1 cellular context compared by ENCODE assay signal in genomic region chr18:21600526-21601410, GRCh38.
TF ChIP-seq lines count a peak whose summit lies in the region.

Gene ESCO1, minus strand, starts transcription at chr18:21600704. Its CDS starts 25,861 bp downstream, at chr18:21574843.

TF ChIP-seq in HepG2, 621 proteins besides CTCF, POLR2A, EP300 and RAD21 (continued from another document):
- TF ChIP-seq CENPBD1 (CRISPR knock-in tag; IDR thresholded peaks at IDR 0.05; ENCODE audit: borderline replicate concordance, low read depth), result no peak
- no peak for TF ChIP-seq NCOA5 (CRISPR knock-in tag; IDR thresholded peaks at IDR 0.05)
- peak; percentile 92; the same call in 1 of the 2 replicates for TF ChIP-seq ZNF224 (CRISPR knock-in tag; IDR thresholded peaks at IDR 0.05)
- TF ChIP-seq ZNF724P (CRISPR knock-in tag; IDR thresholded peaks at IDR 0.05; ENCODE audit: borderline replicate concordance), result peak; percentile 93; the same call in 1 of the 2 replicates
- TF ChIP-seq CBX5 (CRISPR knock-in tag; IDR thresholded peaks at IDR 0.05; ENCODE audit: borderline replicate concordance), result peak; percentile 88; the same call in 1 of the 2 replicates
- no peak for TF ChIP-seq U2AF1 (optimal IDR thresholded peaks at IDR 0.05; ENCODE audit: low read depth, low read length)
- TF ChIP-seq JUND (CRISPR knock-in tag; IDR thresholded peaks at IDR 0.05), result 0 out of 2 replicates have a peak, but pooled peaks have one; percentile 25
- TF ChIP-seq PHF20 (CRISPR knock-in tag; IDR thresholded peaks at IDR 0.05), result peak; percentile 81
- TF ChIP-seq MYPOP (CRISPR knock-in tag; IDR thresholded peaks at IDR 0.05), result peak; percentile 99
- TF ChIP-seq HOMEZ (CRISPR knock-in tag; IDR thresholded peaks at IDR 0.05; ENCODE audit: low read depth), result peak; percentile 83
- peak; percentile 93 for TF ChIP-seq CBFB (CRISPR knock-in tag; IDR thresholded peaks at IDR 0.05)
- TF ChIP-seq DPF2 (CRISPR knock-in tag; IDR thresholded peaks at IDR 0.05; ENCODE audit: borderline replicate concordance, low read depth), result no peak
- TF ChIP-seq ZBTB42 (CRISPR knock-in tag; IDR thresholded peaks at IDR 0.05), result peak; percentile 41; the same call in 1 of the 2 replicates
- TF ChIP-seq PBX3 (CRISPR knock-in tag; IDR thresholded peaks at IDR 0.05; ENCODE audit: borderline replicate concordance), result no peak
- no peak for TF ChIP-seq NFYB (CRISPR knock-in tag; IDR thresholded peaks at IDR 0.05)
- no peak for TF ChIP-seq ZUFSP (CRISPR knock-in tag; IDR thresholded peaks at IDR 0.05; ENCODE audit: borderline replicate concordance)
- TF ChIP-seq TSC22D2 (CRISPR knock-in tag; IDR thresholded peaks at IDR 0.05; ENCODE audit: borderline replicate concordance), result peak; percentile 80
- no peak for TF ChIP-seq ZFAT (CRISPR knock-in tag; conservative IDR thresholded peaks at IDR 0.05)
- peak; percentile 86 for TF ChIP-seq GATAD2A (CRISPR knock-in tag; IDR thresholded peaks at IDR 0.05)
- TF ChIP-seq POGZ (CRISPR knock-in tag; IDR thresholded peaks at IDR 0.05), result peak; percentile 98
- TF ChIP-seq ZNF296 (CRISPR knock-in tag; conservative IDR thresholded peaks at IDR 0.05), result no peak
- TF ChIP-seq MZF1 (CRISPR knock-in tag; IDR thresholded peaks at IDR 0.05; ENCODE audit: borderline replicate concordance), result no peak
- no peak for TF ChIP-seq FOXK2 (IDR thresholded peaks at IDR 0.05)
- no peak for TF ChIP-seq LCORL (IDR thresholded peaks at IDR 0.05)
- TF ChIP-seq LCORL (CRISPR knock-in tag; IDR thresholded peaks at IDR 0.05), result peak; percentile 51; the same call in 1 of the 2 replicates
- peak; percentile 83 for TF ChIP-seq KDM3A (CRISPR knock-in tag; IDR thresholded peaks at IDR 0.05; ENCODE audit: low read depth)
- peak; percentile 80; the same call in 1 of the 2 replicates for TF ChIP-seq HINFP (CRISPR knock-in tag; IDR thresholded peaks at IDR 0.05; ENCODE audit: low read depth)
- peak; percentile 22; the same call in 1 of the 2 replicates for TF ChIP-seq ATF7 (IDR thresholded peaks at IDR 0.05)
- TF ChIP-seq ATF7 (CRISPR knock-in tag; IDR thresholded peaks at IDR 0.05), result no peak
- TF ChIP-seq RCOR2 (CRISPR knock-in tag; IDR thresholded peaks at IDR 0.05), result peak; percentile 90
- no peak; the same call in none of the 2 replicates for TF ChIP-seq HIC2 (CRISPR knock-in tag; IDR thresholded peaks at IDR 0.05; ENCODE audit: low read depth)
- no peak for TF ChIP-seq RBM22 (optimal IDR thresholded peaks at IDR 0.05; ENCODE audit: low read length)
- TF ChIP-seq ZSCAN31 (CRISPR knock-in tag; IDR thresholded peaks at IDR 0.05; ENCODE audit: low read depth), result peak; percentile 58; the same call in 1 of the 2 replicates
- peak; percentile 93 for TF ChIP-seq POGK (CRISPR knock-in tag; conservative IDR thresholded peaks at IDR 0.05)
- TF ChIP-seq MTF2 (CRISPR knock-in tag; IDR thresholded peaks at IDR 0.05; ENCODE audit: borderline replicate concordance), result no peak
- peak; percentile 17; the same call in 1 of the 2 replicates for TF ChIP-seq ELF4 (CRISPR knock-in tag; IDR thresholded peaks at IDR 0.05; ENCODE audit: borderline replicate concordance)
- TF ChIP-seq POLR2G (IDR thresholded peaks at IDR 0.05; ENCODE audit: low read depth, low read length), result peak; percentile 92
- no peak for TF ChIP-seq ZBTB8A (CRISPR knock-in tag; IDR thresholded peaks at IDR 0.05; ENCODE audit: borderline replicate concordance, low read depth)
- TF ChIP-seq THYN1 (CRISPR knock-in tag; IDR thresholded peaks at IDR 0.05; ENCODE audit: borderline replicate concordance, low read depth), result no peak
- TF ChIP-seq ZBTB7A (CRISPR knock-in tag; IDR thresholded peaks at IDR 0.05), result peak; percentile 87; the same call in 1 of the 2 replicates
- TF ChIP-seq ZNF121 (CRISPR knock-in tag; IDR thresholded peaks at IDR 0.05), result no peak; the same call in none of the 2 replicates
- TF ChIP-seq ZNF839 (CRISPR knock-in tag; IDR thresholded peaks at IDR 0.05; ENCODE audit: borderline replicate concordance), result no peak; the same call in 1 of the 2 replicates
- TF ChIP-seq NFE2L1 (CRISPR knock-in tag; IDR thresholded peaks at IDR 0.05; ENCODE audit: borderline replicate concordance), result no peak
- peak; percentile 78; the same call in 1 of the 2 replicates for TF ChIP-seq ZNF230 (CRISPR knock-in tag; IDR thresholded peaks at IDR 0.05)
